In genomic region chr10:21626457-21627161, GRCh38 we compare ENCODE assay signal across 17 cellular contexts.
DNase-seq lines count a peak whose midpoint lies in the region; ATAC-seq, FAIRE-seq and TF ChIP-seq lines count a peak whose summit lies in the region.
"Had no signal": no experiment of that assay in that cellular context is flagged by ENCODE, and none has a peak within 500 bp of the region (broad histone marks: within the 10 kb centered on the region; RNA-seq: fewer than 3 reads in every experiment).

No MANE protein-coding gene starts in this region.

- no TSS peak for BruUV-seq in mammary epithelial cell (replicated peaks; lab: Mats Ljungman, UMichigan)

- H3K4me3 ChIP-seq in A549 (no peak overlapping the region), HEK293 (ENCODE audit: low read depth, low read length) (no peak overlapping the region), mammary epithelial cell (replicated peaks in 1 of 3; ENCODE audit: insufficient read depth in 1 of 3, low read depth in 2 of 3, low read length in 3 of 3) (no peak overlapping the region), lung (no peak overlapping the region), pancreas (no peak overlapping the region)
- H3K4me3 ChIP-seq: colonic mucosa, heart right ventricle had no signal

- CTCF ChIA-PET in A549 (lab: Yijun Ruan, JAX) (interaction anchor here (0.7 kb wide), 1 partner anchor 38 kb away, joined by 4 read pairs; no protein-coding TSS in a partner anchor), HEK293 (lab: Yijun Ruan, JAX) (interaction anchor here (0.9 to 2.0 kb wide), 3 partner anchors 15 to 105 kb away, joined by 3 to 6 read pairs (median 4); no protein-coding TSS in a partner anchor), mammary epithelial cell (lab: Charles Lee; ENCODE audit: low non-redundant PET) (no interaction called here)

- H3K9me3 Mint-ChIP-seq in activated T-cell treated with anti-CD3 and anti-CD28 coated beads, Interleukin-2, amount 50 U/mL, for 72 hours = peaks cover 0 to 2% of the 10 kb centered on the region in 2 donors
- H3K9me3 Mint-ChIP-seq: activated naive CD8-positive, alpha-beta T cell treated with anti-CD3 and anti-CD28 coated beads, Interleukin-2, amount 10 ng/mL, durations not matched to agents 7 days and 5 days; IgD-negative memory B cell; T-helper 2 cell treated with Interferon-gamma antibody and Interleukin-4, amounts not matched to agents 5 μg/mL and 100 μg/mL, for 36 hours had no signal

- TF ChIP-seq CTCF in A549 (IDR thresholded peaks at IDR 0.05) (no peak), HEK293 (tag by site-specific recombination; IDR thresholded peaks at IDR 0.05) (no peak), mammary epithelial cell (conservative IDR thresholded peaks at IDR 0.05 in 1 of 2, IDR thresholded peaks at IDR 0.05 in 1 of 2; ENCODE audit: extremely low read depth in 1 of 2, insufficient read depth in 1 of 2, low read depth in 1 of 2, low read length in 2 of 2) (no peak), lung (IDR thresholded peaks at IDR 0.05; ENCODE audit: control extremely low read depth, extremely low read depth) (no peak), pancreas (IDR thresholded peaks at IDR 0.05) (no peak)

- TF ChIP-seq RAD21 in A549 (conservative IDR thresholded peaks at IDR 0.05 in 1 of 2, IDR thresholded peaks at IDR 0.05 in 1 of 2) = no peak

- no peak overlapping the region for H3K27ac Mint-ChIP-seq in activated T-cell treated with anti-CD3 and anti-CD28 coated beads, Interleukin-2, amount 50 U/mL, for 72 hours

- H4K20me1 ChIP-seq in mammary epithelial cell (ENCODE audit: insufficient read depth, low read length) = no peaks in the 10 kb centered on the region

- H3K4me2 ChIP-seq in A549 (no peak overlapping the region), mammary epithelial cell (ENCODE audit: insufficient read depth, low read depth, low read length) (no peak overlapping the region)

- no peak for FAIRE-seq in A549 (lab: Jason Lieb, UNC)
- FAIRE-seq in pancreas (lab: Jason Lieb, UNC) = no peak
- FAIRE-seq: H1 had no signal

- no peak for TF ChIP-seq EP300 in A549 (IDR thresholded peaks at IDR 0.05)

- H3K4me1 ChIP-seq in A549 (no peaks in the 10 kb centered on the region), HEK293 (ENCODE audit: control insufficient read depth, insufficient read depth, low read length) (0 out of 2 replicates have a peak, but pooled peaks cover 2% of the 10 kb centered on the region), mammary epithelial cell (ENCODE audit: insufficient read depth, low read length) (no peaks in the 10 kb centered on the region), lung (ENCODE audit: control insufficient read depth in 2 of 2, insufficient read depth in 2 of 2, low read length in 2 of 2) (peaks cover 0 to 10% of the 10 kb centered on the region in 2 donors), pancreas (no peaks in the 10 kb centered on the region)
- H3K4me1 ChIP-seq: colonic mucosa had no signal

- no peak overlapping the region for H2AFZ ChIP-seq in mammary epithelial cell (ENCODE audit: low read depth, low read length)

- in situ Hi-C loops in mammary epithelial cell (cut with MboI; ENCODE audit: low sequenced_read_pairs in 2 of 2) = no loop called here

- ATAC-seq in A549 (0 out of 6 replicates have a peak, but pooled peaks of 1 of the 2 experiments have one; percentile 33), lung (ENCODE audit: insufficient read depth, low FRiP score) (peak; percentile 66), HG03469 (IDR thresholded peaks at IDR 0.05; ENCODE audit: unreplicated experiment) (no peak), pancreas (no peak)
- ATAC-seq in activated T-cell treated with anti-CD3 and anti-CD28 coated beads, Interleukin-2, amount 50 U/mL, for 72 hours (replicated peaks in 1 of 2) = no peak

- H3K27me3 ChIP-seq in mammary epithelial cell (ENCODE audit: insufficient read depth, low read length) (no peaks in the 10 kb centered on the region), lung (ENCODE audit: control insufficient read depth, insufficient read depth) (no peaks in the 10 kb centered on the region), pancreas (no peaks in the 10 kb centered on the region)
- H3K27me3 ChIP-seq: colonic mucosa, heart right ventricle had no signal

- TF ChIP-seq POLR2A in A549 (IDR thresholded peaks at IDR 0.05; ENCODE audit: low read length) = no peak

- intact Hi-C loops in mammary epithelial cell (cut with micrococcal nuclease) = no loop called here
- intact Hi-C loops in pancreas (cut with DNase I) = no loop called here

- H3K79me2 ChIP-seq in mammary epithelial cell (ENCODE audit: insufficient read depth, low read length) = peaks cover 27% of the 10 kb centered on the region

- DNase-seq in A549 (ENCODE audit: low read depth in 1 of 2, low spot score in 1 of 2) (no peak), mammary epithelial cell (peak; percentile 67), lung (ENCODE audit: low spot score) (peak; percentile 47), pancreas (no peak), NCI-H2227 (lab: John Stamatoyannopoulos, UW; ENCODE audit: unreplicated experiment) (no peak)
- no peak for DNase-seq in activated T-cell treated with anti-CD3 and anti-CD28 coated beads, Interleukin-2, amount 50 U/mL, for 72 hours
- DNase-seq: activated naive CD8-positive, alpha-beta T cell treated with anti-CD3 and anti-CD28 coated beads, Interleukin-2, amount 10 ng/mL, durations not matched to agents 7 days and 5 days; activated T-cell treated with anti-CD3 and anti-CD28 coated beads for 4 hours; colonic mucosa; COR-L47; heart right ventricle; SIG-M5 had no signal

- H3K27ac ChIP-seq in A549 (no peak overlapping the region), HEK293 (ENCODE audit: extremely low read depth, low read depth, low read length) (peak overlapping the region; percentile 1; the same call in 1 of the 2 replicates), mammary epithelial cell (ENCODE audit: insufficient read depth, low read depth, low read length) (no peak overlapping the region), lung (ENCODE audit: low read depth in 1 of 2, low read length in 1 of 2) (no peak overlapping the region), pancreas (no peak overlapping the region)
- H3K27ac ChIP-seq: colonic mucosa had no signal

- H3K36me3 Mint-ChIP-seq in activated T-cell treated with anti-CD3 and anti-CD28 coated beads, Interleukin-2, amount 50 U/mL, for 72 hours (ENCODE audit: insufficient read depth in 2 of 2) = peaks cover 10 to 38% of the 10 kb centered on the region in 2 donors

- no peak overlapping the region for H3K4me3 Mint-ChIP-seq in activated T-cell treated with anti-CD3 and anti-CD28 coated beads, Interleukin-2, amount 50 U/mL, for 72 hours
- H3K4me3 Mint-ChIP-seq: T-helper 2 cell treated with Interferon-gamma antibody and Interleukin-4, amounts not matched to agents 5 μg/mL and 100 μg/mL, for 36 hours had no signal

- dilution Hi-C loops in mammary epithelial cell (cut with HindIII; ENCODE audit: low sequenced_read_pairs) = no loop called here

- no peak overlapping the region for H3K9ac ChIP-seq in mammary epithelial cell (ENCODE audit: insufficient read depth, low read length)

- POLR2A ChIA-PET in A549 (lab: Yijun Ruan, JAX) (no interaction called here), HEK293 (lab: Yijun Ruan, JAX) (no interaction called here)

- peaks cover 19% of the 10 kb centered on the region for H3K4me1 Mint-ChIP-seq in activated T-cell treated with anti-CD3 and anti-CD28 coated beads, Interleukin-2, amount 50 U/mL, for 72 hours (ENCODE audit: low read depth)

- peaks cover 0 to 32% of the 10 kb centered on the region in 2 experiments; a peak in 2 of 3 replicates for H3K36me3 ChIP-seq in HEK293 (ENCODE audit: control insufficient read depth in 2 of 2, insufficient read depth in 1 of 2, low read length in 2 of 2)
- peaks cover 8% of the 10 kb centered on the region for H3K36me3 ChIP-seq in mammary epithelial cell (ENCODE audit: insufficient read depth, low read length)
- H3K36me3 ChIP-seq in lung (ENCODE audit: control insufficient read depth in 2 of 2, insufficient read depth in 2 of 2, low read length in 2 of 2) = peaks cover 0 to 9% of the 10 kb centered on the region in 2 donors
- no peaks in the 10 kb centered on the region for H3K36me3 ChIP-seq in pancreas
- H3K36me3 ChIP-seq: colonic mucosa had no signal

- H3K9me3 ChIP-seq in A549 (no peaks in the 10 kb centered on the region), HEK293 (ENCODE audit: control insufficient read depth, insufficient read depth, low read depth, low read length) (no peaks in the 10 kb centered on the region), mammary epithelial cell (replicated peaks; ENCODE audit: insufficient read depth, low read length) (no peaks in the 10 kb centered on the region), lung (ENCODE audit: control insufficient read depth in 2 of 2, insufficient read depth in 1 of 2, low read length in 1 of 2) (no peaks in the 10 kb centered on the region), pancreas (no peaks in the 10 kb centered on the region)
- H3K9me3 ChIP-seq: colonic mucosa, heart right ventricle had no signal

- no peaks in the 10 kb centered on the region for H3K27me3 Mint-ChIP-seq in activated T-cell treated with anti-CD3 and anti-CD28 coated beads, Interleukin-2, amount 50 U/mL, for 72 hours (ENCODE audit: low read depth)
- H3K27me3 Mint-ChIP-seq: activated naive CD8-positive, alpha-beta T cell treated with anti-CD3 and anti-CD28 coated beads, Interleukin-2, amount 10 ng/mL, durations not matched to agents 7 days and 5 days; IgD-negative memory B cell had no signal

- 84% methylated on average over 3 of the region's 3 CpGs for WGBS in A549 (ENCODE audit: missing lambda C conversion rate)
- 79% methylated on average over 3 of the region's 3 CpGs for whole genome bisulfite sequencing in mammary epithelial cell (ENCODE audit: low coverage, missing lambda C conversion rate)
- 70 to 88% methylated on average over 3 of the region's 3 CpGs for WGBS in lung, 2 donors
- WGBS in pancreas, 2 donors = 73 to 83% methylated on average over 3 of the region's 3 CpGs

TF ChIP-seq in A549, 52 proteins besides CTCF, POLR2A, EP300 and RAD21 (continues in another document):
- TF ChIP-seq HOXA7 (CRISPR knock-in tag; IDR thresholded peaks at IDR 0.05) = no peak

TF ChIP-seq in HEK293, 187 proteins besides CTCF, POLR2A, EP300 and RAD21 (continues in another document):
- TF ChIP-seq, protein P1, sequence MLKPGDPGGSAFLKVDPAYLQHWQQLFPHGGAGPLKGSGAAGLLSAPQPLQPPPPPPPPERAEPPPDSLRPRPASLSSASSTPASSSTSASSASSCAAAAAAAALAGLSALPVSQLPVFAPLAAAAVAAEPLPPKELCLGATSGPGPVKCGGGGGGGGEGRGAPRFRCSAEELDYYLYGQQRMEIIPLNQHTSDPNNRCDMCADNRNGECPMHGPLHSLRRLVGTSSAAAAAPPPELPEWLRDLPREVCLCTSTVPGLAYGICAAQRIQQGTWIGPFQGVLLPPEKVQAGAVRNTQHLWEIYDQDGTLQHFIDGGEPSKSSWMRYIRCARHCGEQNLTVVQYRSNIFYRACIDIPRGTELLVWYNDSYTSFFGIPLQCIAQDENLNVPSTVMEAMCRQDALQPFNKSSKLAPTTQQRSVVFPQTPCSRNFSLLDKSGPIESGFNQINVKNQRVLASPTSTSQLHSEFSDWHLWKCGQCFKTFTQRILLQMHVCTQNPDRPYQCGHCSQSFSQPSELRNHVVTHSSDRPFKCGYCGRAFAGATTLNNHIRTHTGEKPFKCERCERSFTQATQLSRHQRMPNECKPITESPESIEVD (tag by site-specific recombination; IDR thresholded peaks at IDR 0.05) = peak; percentile 53
- peak; percentile 45 for TF ChIP-seq ZNF510 (tag by site-specific recombination; IDR thresholded peaks at IDR 0.05; ENCODE audit: insufficient replicate concordance)

Comparison
In these comparisons a context has a peak if more than half of its experiments do, and no peak if none do; other contexts are left out.
1. DNase-seq: peak in mammary epithelial cell (single experiment) and lung (single experiment); none in A549 (0 of 2), pancreas (0 of 6), NCI-H2227 (single experiment) and activated T-cell treated with anti-CD3 and anti-CD28 coated beads, Interleukin-2, amount 50 U/mL, for 72 hours (0 of 2).